10 cellular contexts compared by ENCODE assay signal in genomic region chr12:11767029-11767724, GRCh38.
DNase-seq lines count a peak whose midpoint lies in the region; ATAC-seq and TF ChIP-seq lines count a peak whose summit lies in the region.
"Had no signal": no experiment of that assay in that cellular context is flagged by ENCODE, and none has a peak within 500 bp of the region (broad histone marks: within the 10 kb centered on the region; RNA-seq: fewer than 3 reads in every experiment).

No MANE protein-coding gene starts in this region.

- intact Hi-C loops in lower lobe of right lung (cut with DNase I), result no loop called here

- H3K36me3 Mint-ChIP-seq in activated naive CD4-positive, alpha-beta T cell treated with anti-CD3 and anti-CD28 coated beads, Interleukin-2, amount 10 ng/mL, durations not matched to agents 7 days and 5 days, result peaks cover 55% of the 10 kb centered on the region
- peaks cover 28% of the 10 kb centered on the region for H3K36me3 Mint-ChIP-seq in activated naive CD8-positive, alpha-beta T cell treated with anti-CD3 and anti-CD28 coated beads for 36 hours

- TF ChIP-seq CTCF in lower lobe of right lung (IDR thresholded peaks at IDR 0.05) (no peak), tibial nerve (IDR thresholded peaks at IDR 0.05) (no peak)

- peak overlapping the region; percentile 40 for H3K4me3 Mint-ChIP-seq in activated naive CD4-positive, alpha-beta T cell treated with anti-CD3 and anti-CD28 coated beads, Interleukin-2, amount 10 ng/mL, durations not matched to agents 7 days and 5 days
- H3K4me3 Mint-ChIP-seq in activated naive CD8-positive, alpha-beta T cell treated with anti-CD3 and anti-CD28 coated beads for 36 hours, result no peak overlapping the region

- no peak overlapping the region for H3K4me3 ChIP-seq in lower lobe of right lung
- H3K4me3 ChIP-seq in tibial nerve, result no peak overlapping the region

- peak overlapping the region; percentile 75 for H3K27ac ChIP-seq in lower lobe of right lung
- H3K27ac ChIP-seq in tibial nerve, result peak overlapping the region in 3 of 4 donors; percentile 69 to 82 (median 74)

- no peaks in the 10 kb centered on the region for H3K27me3 Mint-ChIP-seq in activated naive CD4-positive, alpha-beta T cell treated with anti-CD3 and anti-CD28 coated beads, Interleukin-2, amount 10 ng/mL, durations not matched to agents 7 days and 5 days
- no peaks in the 10 kb centered on the region for H3K27me3 Mint-ChIP-seq in activated naive CD8-positive, alpha-beta T cell treated with anti-CD3 and anti-CD28 coated beads for 36 hours

- no peaks in the 10 kb centered on the region for H3K27me3 ChIP-seq in lower lobe of right lung (ENCODE audit: low read depth)
- H3K27me3 ChIP-seq in tibial nerve, result no peaks in the 10 kb centered on the region

- ATAC-seq in lower lobe of right lung (no peak), GM21360 (IDR thresholded peaks at IDR 0.05; ENCODE audit: unreplicated experiment) (no peak), HG02840 (IDR thresholded peaks at IDR 0.05; ENCODE audit: low FRiP score, unreplicated experiment) (no peak)

- H3K9me3 Mint-ChIP-seq in activated naive CD4-positive, alpha-beta T cell treated with anti-CD3 and anti-CD28 coated beads, Interleukin-2, amount 10 ng/mL, durations not matched to agents 7 days and 5 days, result no peaks in the 10 kb centered on the region
- no peaks in the 10 kb centered on the region for H3K9me3 Mint-ChIP-seq in activated naive CD8-positive, alpha-beta T cell treated with anti-CD3 and anti-CD28 coated beads for 36 hours

- DNase-seq in activated naive CD4-positive, alpha-beta T cell treated with anti-CD3 and anti-CD28 coated beads, Interleukin-2, amount 10 ng/mL, durations not matched to agents 7 days and 5 days, result no peak
- no peak for DNase-seq in activated naive CD4-positive, alpha-beta T cell treated with anti-CD3 and anti-CD28 coated beads, Interleukin-2, amount 50 U/mL, for 16 hours
- no peak for DNase-seq in activated naive CD8-positive, alpha-beta T cell treated with anti-CD3 and anti-CD28 coated beads for 36 hours
- DNase-seq in lower lobe of right lung (no peak), tibial nerve (ENCODE audit: low spot score in 2 of 2) (no peak), NCI-H1105 treated with DMSO at 0.1 percent for 48 hours (lab: John Stamatoyannopoulos, UW) (no peak)
- DNase-seq: NCI-H2029; stimulated activated CD4-positive, alpha-beta T cell treated with anti-CD3 and anti-CD28 coated beads, Interleukin-4, amount 100 ng/mL, for 1 hour had no signal

- TF ChIP-seq POLR2A in tibial nerve (IDR thresholded peaks at IDR 0.05), result no peak

- TF ChIP-seq EP300 in tibial nerve (IDR thresholded peaks at IDR 0.05), result no peak

- no peaks in the 10 kb centered on the region for H3K9me3 ChIP-seq in lower lobe of right lung
- no peaks in the 10 kb centered on the region for H3K9me3 ChIP-seq in tibial nerve

- WGBS in tibial nerve, 2 donors, result 89 to 95% methylated on average over 4 of the region's 4 CpGs

- CTCF ChIA-PET in activated naive CD4-positive, alpha-beta T cell treated with anti-CD3 and anti-CD28 coated beads, Interleukin-2, amount 10 ng/mL, durations not matched to agents 7 days and 5 days (lab: Charles Lee), result interaction anchor here (1.0 to 2.5 kb wide), 2 partner anchors 242 to 265 kb away, joined by 4 to 7 read pairs; no protein-coding TSS in a partner anchor

- H3K4me1 ChIP-seq in lower lobe of right lung, result peaks cover 82% of the 10 kb centered on the region
- H3K4me1 ChIP-seq in tibial nerve, result peaks cover 0 to 63% (median 34%) of the 10 kb centered on the region in 4 donors

- H3K27ac Mint-ChIP-seq in activated naive CD4-positive, alpha-beta T cell treated with anti-CD3 and anti-CD28 coated beads, Interleukin-2, amount 10 ng/mL, durations not matched to agents 7 days and 5 days, result no peak overlapping the region
- H3K27ac Mint-ChIP-seq in activated naive CD8-positive, alpha-beta T cell treated with anti-CD3 and anti-CD28 coated beads for 36 hours, result peak overlapping the region; percentile 87

- H3K36me3 ChIP-seq in lower lobe of right lung (peaks cover 3% of the 10 kb centered on the region), tibial nerve (no peaks in the 10 kb centered on the region)

- H3K4me1 Mint-ChIP-seq in activated naive CD4-positive, alpha-beta T cell treated with anti-CD3 and anti-CD28 coated beads, Interleukin-2, amount 10 ng/mL, durations not matched to agents 7 days and 5 days, result peaks cover 82% of the 10 kb centered on the region
- peaks cover 88% of the 10 kb centered on the region for H3K4me1 Mint-ChIP-seq in activated naive CD8-positive, alpha-beta T cell treated with anti-CD3 and anti-CD28 coated beads for 36 hours
